In the genomic region with DNA sequence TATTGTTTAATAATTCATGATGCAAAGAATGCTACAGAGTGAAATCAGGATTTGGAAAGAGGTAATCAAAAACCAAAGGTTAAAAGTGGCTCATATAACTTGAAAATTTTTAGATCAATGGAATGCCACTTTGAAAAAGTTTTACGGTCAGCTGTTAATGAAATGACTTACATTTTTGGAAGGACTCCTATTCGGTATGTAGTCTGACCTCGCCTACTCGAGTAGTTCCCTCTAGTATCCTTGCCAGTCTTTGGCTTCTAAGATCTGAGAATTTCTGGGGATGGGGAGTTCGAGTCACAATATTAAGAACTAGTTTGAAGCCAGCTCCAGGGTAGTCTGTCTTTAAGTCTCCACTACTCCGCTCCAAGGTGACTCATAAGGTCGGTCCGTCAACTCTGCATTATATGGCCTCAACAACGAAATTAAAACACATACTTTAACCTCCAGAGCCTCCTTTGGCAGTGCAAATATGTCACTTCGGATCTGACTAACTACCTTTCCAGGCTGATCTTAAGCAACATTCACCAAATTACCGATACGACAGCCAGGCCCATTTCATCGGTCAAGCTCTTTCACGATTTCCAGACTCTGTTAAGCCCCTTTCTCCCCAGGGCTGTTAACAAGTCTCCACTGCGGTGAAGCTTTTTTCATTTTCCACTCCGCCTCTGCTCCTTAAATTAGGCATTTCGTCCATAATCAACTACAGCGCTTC, we compare ENCODE assay signal across 8 cellular contexts. TPM values are rescaled to one million over a fixed set of nuclear protein-coding genes. Genes with fewer than 3 reads are reported as not detected.
DNase-seq lines count a peak whose midpoint lies in the region; ATAC-seq, FAIRE-seq and TF ChIP-seq lines count a peak whose summit lies in the region.

No MANE protein-coding gene starts in this region.

- no peaks in the 10 kb centered on the region for H3K9me3 Mint-ChIP-seq in natural killer cell treated with Interleukin-12 subunit alpha and Interleukin-12 subunit beta and Interleukin-15 and Interleukin-18, amount 100 ng/mL, for 72 hours

- H3K4me1 ChIP-seq in esophagus squamous epithelium = peaks cover 6 to 80% (median 40%) of the 10 kb centered on the region in 3 donors

- peak overlapping the region; percentile 70 to 99 (median 86) for H3K4me3 ChIP-seq in esophagus squamous epithelium

- peaks cover 33 to 55% of the 10 kb centered on the region in 2 donors for H3K4me1 Mint-ChIP-seq in natural killer cell treated with Interleukin-12 subunit alpha and Interleukin-12 subunit beta and Interleukin-15 and Interleukin-18, amount 100 ng/mL, for 72 hours (ENCODE audit: low read depth in 2 of 2)

- intact Hi-C loops in esophagus squamous epithelium (cut with DNase I) = loop anchor here (2.0 to 10.0 kb wide), 2 partner anchors 122 to 266 kb away; no protein-coding TSS in a partner anchor

- peak overlapping the region; percentile 95 for H3K4me3 Mint-ChIP-seq in natural killer cell treated with Interleukin-12 subunit alpha and Interleukin-12 subunit beta and Interleukin-15 and Interleukin-18, amount 100 ng/mL, for 72 hours

- DNase-seq in CD1c-positive myeloid dendritic cell (ENCODE audit: extremely low spot score) = peak; percentile 49
- DNase-seq in SW480 (ENCODE audit: low spot score) = peak; percentile 56
- no peak for DNase-seq in esophagus squamous epithelium (lab: John Stamatoyannopoulos, UW)
- peak; percentile 61 for DNase-seq in natural killer cell treated with Interleukin-12 subunit alpha and Interleukin-12 subunit beta and Interleukin-15 and Interleukin-18, amount 100 ng/mL, for 72 hours (ENCODE audit: low spot score)
- no peak for DNase-seq in activated CD8-positive, alpha-beta memory T cell treated with anti-CD3 and anti-CD28 coated beads, Interleukin-2, amount 50 U/mL, for 4 hours
- no peak for DNase-seq in H54 (ENCODE audit: insufficient read length, low spot score)

- no peak for FAIRE-seq in H54 (lab: Jason Lieb, UNC)

- peak overlapping the region; percentile 97 to 99 for H3K27ac Mint-ChIP-seq in natural killer cell treated with Interleukin-12 subunit alpha and Interleukin-12 subunit beta and Interleukin-15 and Interleukin-18, amount 100 ng/mL, for 72 hours

- ATAC-seq in GM19328 (IDR thresholded peaks at IDR 0.05; ENCODE audit: unreplicated experiment) (peak; percentile 15), HG03432 (IDR thresholded peaks at IDR 0.05; ENCODE audit: unreplicated experiment) (peak; percentile 11)
- peak; percentile 63 to 67 for ATAC-seq in natural killer cell treated with Interleukin-12 subunit alpha and Interleukin-12 subunit beta and Interleukin-15 and Interleukin-18, amount 100 ng/mL, for 72 hours

- H3K27ac ChIP-seq in esophagus squamous epithelium = peak overlapping the region; percentile 86 to 98 (median 96)

- TF ChIP-seq POLR2A in esophagus squamous epithelium (IDR thresholded peaks at IDR 0.05) = no peak
- no peak for TF ChIP-seq POLR2A in H54 (IDR thresholded peaks at IDR 0.05; ENCODE audit: low read depth, low read length)

- peaks cover 0 to 12% (median 0%) of the 10 kb centered on the region in 3 donors for H3K36me3 ChIP-seq in esophagus squamous epithelium

- no peaks in the 10 kb centered on the region for H3K27me3 ChIP-seq in esophagus squamous epithelium

- H3K9me3 ChIP-seq in esophagus squamous epithelium = no peaks in the 10 kb centered on the region

- WGBS in esophagus squamous epithelium, 2 donors = 3 to 4% methylated on average over 18 of the region's 18 CpGs

- H3K27me3 Mint-ChIP-seq in natural killer cell treated with Interleukin-12 subunit alpha and Interleukin-12 subunit beta and Interleukin-15 and Interleukin-18, amount 100 ng/mL, for 72 hours = no peaks in the 10 kb centered on the region

- peaks cover 13% of the 10 kb centered on the region for H3K36me3 Mint-ChIP-seq in natural killer cell treated with Interleukin-12 subunit alpha and Interleukin-12 subunit beta and Interleukin-15 and Interleukin-18, amount 100 ng/mL, for 72 hours

- TF ChIP-seq CTCF in esophagus squamous epithelium (IDR thresholded peaks at IDR 0.05) = no peak

RNA-seq across cellular contexts. Expression of a gene that starts 0.7 kb away (rescaled TPM):
- total RNA-seq in esophagus squamous epithelium = 10 to 100 TPM; 28.8 to 51.1 (median 38.4) TPM
- 100 to 1,000 TPM in 1 of 2 donors, 10 to 100 TPM in 1; 71.5 to 100 TPM for total RNA-seq in natural killer cell treated with Interleukin-12 subunit alpha and Interleukin-12 subunit beta and Interleukin-15 and Interleukin-18, amount 100 ng/mL, for 72 hours

RNA-seq across cellular contexts. Expression of a gene that starts 1.7 kb away (rescaled TPM):
- 10 to 100 TPM; 24.6 to 57.5 (median 40.9) TPM for total RNA-seq in esophagus squamous epithelium
- 10 to 100 TPM; 35.7 to 43.0 TPM for total RNA-seq in natural killer cell treated with Interleukin-12 subunit alpha and Interleukin-12 subunit beta and Interleukin-15 and Interleukin-18, amount 100 ng/mL, for 72 hours

RNA-seq across cellular contexts. Expression of a gene that starts 20.6 kb away (rescaled TPM):
- under 1 TPM in 1 of 4 donors, not detected in 3; 0.38 TPM for total RNA-seq in esophagus squamous epithelium
- under 1 TPM in 1 of 2 donors, not detected in 1; 0.21 TPM for total RNA-seq in natural killer cell treated with Interleukin-12 subunit alpha and Interleukin-12 subunit beta and Interleukin-15 and Interleukin-18, amount 100 ng/mL, for 72 hours

Comparison
In these comparisons a context has a peak if more than half of its experiments do, and no peak if none do; other contexts are left out.
1. DNase-seq: peak in CD1c-positive myeloid dendritic cell (single experiment), SW480 (single experiment) and natural killer cell treated with Interleukin-12 subunit alpha and Interleukin-12 subunit beta and Interleukin-15 and Interleukin-18, amount 100 ng/mL, for 72 hours (single experiment); none in esophagus squamous epithelium (single experiment), activated CD8-positive, alpha-beta memory T cell treated with anti-CD3 and anti-CD28 coated beads, Interleukin-2, amount 50 U/mL, for 4 hours (single experiment) and H54 (single experiment).
2. ATAC-seq: peak in every context shown above with its lines; median percentile 65 in natural killer cell treated with Interleukin-12 subunit alpha and Interleukin-12 subunit beta and Interleukin-15 and Interleukin-18, amount 100 ng/mL, for 72 hours; 15 in GM19328; 11 in HG03432.